In genomic region chr2:169979025-169979424, GRCh38 we compare ENCODE assay signal across 1 cellular context.
TF ChIP-seq lines count a peak whose summit lies in the region.

No MANE protein-coding gene starts in this region.

TF ChIP-seq in Ishikawa, 13 proteins besides CTCF, POLR2A, EP300 and RAD21 (continued from another document):
- TF ChIP-seq REST (IDR thresholded peaks at IDR 0.05; ENCODE audit: low read depth) (no peak), FOXM1 (IDR thresholded peaks at IDR 0.05; ENCODE audit: borderline replicate concordance, low read depth) (no peak), ZBTB7A (IDR thresholded peaks at IDR 0.05; ENCODE audit: low read depth) (no peak)
TF ChIP-seq in Ishikawa: peak in this region for 1.
